Comparison of ENCODE assay signal across 9 cellular contexts in the genomic region with DNA sequence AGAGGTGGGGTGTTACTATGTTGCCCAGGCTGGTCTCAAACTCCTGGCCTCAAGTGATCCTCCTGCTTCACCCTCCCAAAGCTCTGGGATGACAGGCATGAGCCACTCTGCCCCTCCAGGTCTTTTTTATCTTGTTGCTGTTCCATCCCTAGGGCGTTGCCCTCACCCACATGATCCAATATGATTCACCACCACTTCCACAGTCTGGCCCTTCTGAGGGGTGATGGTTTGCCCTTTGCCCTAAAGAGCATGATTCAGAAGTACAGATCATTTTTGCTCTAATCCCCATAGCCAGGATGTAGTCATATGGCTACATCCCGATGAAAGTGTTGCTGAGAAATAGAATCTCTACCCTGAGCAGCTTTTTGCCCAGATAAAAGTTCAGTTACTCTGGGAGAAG. TPM values are rescaled to one million over a fixed set of nuclear protein-coding genes. Genes with fewer than 3 reads are reported as not detected.
A peak's percentile ranks its signal among the peaks of the same experiment; 100 is the strongest.
DNase-seq lines count a peak whose midpoint lies in the region; ATAC-seq and TF ChIP-seq lines count a peak whose summit lies in the region.
"Had no signal": no experiment of that assay in that cellular context is flagged by ENCODE, and none has a peak within 500 bp of the region (broad histone marks: within the 10 kb centered on the region; RNA-seq: fewer than 3 reads in every experiment).

No MANE protein-coding gene starts in this region.

- TF ChIP-seq CTCF in right atrium auricular region (IDR thresholded peaks at IDR 0.05) (no peak), prostate gland (IDR thresholded peaks at IDR 0.05) (no peak)

- ATAC-seq in Right ventricle myocardium inferior (no peak), GM18517 (IDR thresholded peaks at IDR 0.05; ENCODE audit: unreplicated experiment) (no peak), HG02571 (IDR thresholded peaks at IDR 0.05; ENCODE audit: unreplicated experiment) (no peak)

- intact Hi-C loops in Right ventricle myocardium inferior (cut with DNase I), result no loop called here
- intact Hi-C loops in prostate gland (cut with DNase I), result no loop called here

- H3K4me1 ChIP-seq in right atrium auricular region, result no peaks in the 10 kb centered on the region
- no peaks in the 10 kb centered on the region for H3K4me1 ChIP-seq in prostate gland (replicated peaks)

- no peaks in the 10 kb centered on the region for H3K9me3 ChIP-seq in right atrium auricular region
- no peaks in the 10 kb centered on the region for H3K9me3 ChIP-seq in prostate gland

- whole genome bisulfite sequencing in prostate gland, result 80% methylated on average over 2 of the region's 2 CpGs

- H3K27me3 ChIP-seq in right atrium auricular region (no peaks in the 10 kb centered on the region), prostate gland (replicated peaks; ENCODE audit: insufficient read depth) (no peaks in the 10 kb centered on the region)

- no peak overlapping the region for H3K4me3 ChIP-seq in right atrium auricular region
- no peak overlapping the region for H3K4me3 ChIP-seq in prostate gland

- TF ChIP-seq POLR2A in prostate gland (IDR thresholded peaks at IDR 0.05), result no peak

- H3K27ac ChIP-seq in right atrium auricular region, result no peak overlapping the region
- no peak overlapping the region for H3K27ac ChIP-seq in prostate gland

- no peaks in the 10 kb centered on the region for H3K36me3 ChIP-seq in right atrium auricular region
- no peaks in the 10 kb centered on the region for H3K36me3 ChIP-seq in prostate gland

- DNase-seq in right atrium auricular region (ENCODE audit: low spot score), result peak; percentile 64
- DNase-seq in Right ventricle myocardium inferior (ENCODE audit: missing footprints), result no peak
- DNase-seq in SW480 (ENCODE audit: low spot score), result peak; percentile 93
- DNase-seq in glomerular visceral epithelial cell (ENCODE audit: extremely low spot score), result peak; percentile 87
- no peak for DNase-seq in NCI-H1436 treated with DMSO at 0.1 percent for 48 hours (lab: John Stamatoyannopoulos, UW)
- no peak for DNase-seq in prostate gland (ENCODE audit: low spot score)
- DNase-seq: activated naive CD8-positive, alpha-beta T cell treated with anti-CD3 and anti-CD28 coated beads, Interleukin-2, amount 10 ng/mL, durations not matched to agents 7 days and 5 days had no signal

RNA-seq across cellular contexts. Expression of a gene that starts 18.8 kb away (rescaled TPM):
- total RNA-seq in right atrium auricular region, result 10 to 100 TPM; 17.1 to 23.8 TPM
- 42.3 TPM for total RNA-seq in Right ventricle myocardium inferior
- 10 to 100 TPM; 40.7 to 51.7 TPM for total RNA-seq in prostate gland

RNA-seq across cellular contexts. Expression of a gene that starts 21.9 kb away (rescaled TPM):
- total RNA-seq in right atrium auricular region (1 to 10 TPM; 7.4 to 9.2 TPM), Right ventricle myocardium inferior (5.3 TPM), prostate gland (10 to 100 TPM; 15.6 to 21.4 TPM)

RNA-seq across cellular contexts. Expression of a gene that starts 22.1 kb away (rescaled TPM):
- 10 to 100 TPM in 1 of 2 donors, 1 to 10 TPM in 1; 6.2 to 10.8 TPM for total RNA-seq in right atrium auricular region
- total RNA-seq in Right ventricle myocardium inferior, result 9.9 TPM
- 10 to 100 TPM; 26.3 to 33.7 TPM for total RNA-seq in prostate gland

RNA-seq across cellular contexts. Expression of a gene that starts 36.6 kb away (rescaled TPM):
- total RNA-seq in right atrium auricular region, result under 1 TPM; 0.15 to 0.43 TPM
- total RNA-seq in Right ventricle myocardium inferior, result 0.62 TPM
- 1 to 10 TPM; 2.5 TPM for total RNA-seq in prostate gland

RNA-seq across cellular contexts. Expression of a gene that starts 41.7 kb away (rescaled TPM):
- 1 to 10 TPM; 1.3 to 2.1 TPM for total RNA-seq in right atrium auricular region
- 0.41 TPM for total RNA-seq in Right ventricle myocardium inferior
- total RNA-seq in prostate gland, result under 1 TPM; 0.36 to 0.91 TPM

Comparison
In these comparisons a context has a peak if more than half of its experiments do, and no peak if none do; other contexts are left out.
1. DNase-seq: peak in right atrium auricular region (single experiment), SW480 (single experiment) and glomerular visceral epithelial cell (single experiment); none in Right ventricle myocardium inferior (single experiment), NCI-H1436 treated with DMSO at 0.1 percent for 48 hours (single experiment) and prostate gland (single experiment).